In the genomic region with DNA sequence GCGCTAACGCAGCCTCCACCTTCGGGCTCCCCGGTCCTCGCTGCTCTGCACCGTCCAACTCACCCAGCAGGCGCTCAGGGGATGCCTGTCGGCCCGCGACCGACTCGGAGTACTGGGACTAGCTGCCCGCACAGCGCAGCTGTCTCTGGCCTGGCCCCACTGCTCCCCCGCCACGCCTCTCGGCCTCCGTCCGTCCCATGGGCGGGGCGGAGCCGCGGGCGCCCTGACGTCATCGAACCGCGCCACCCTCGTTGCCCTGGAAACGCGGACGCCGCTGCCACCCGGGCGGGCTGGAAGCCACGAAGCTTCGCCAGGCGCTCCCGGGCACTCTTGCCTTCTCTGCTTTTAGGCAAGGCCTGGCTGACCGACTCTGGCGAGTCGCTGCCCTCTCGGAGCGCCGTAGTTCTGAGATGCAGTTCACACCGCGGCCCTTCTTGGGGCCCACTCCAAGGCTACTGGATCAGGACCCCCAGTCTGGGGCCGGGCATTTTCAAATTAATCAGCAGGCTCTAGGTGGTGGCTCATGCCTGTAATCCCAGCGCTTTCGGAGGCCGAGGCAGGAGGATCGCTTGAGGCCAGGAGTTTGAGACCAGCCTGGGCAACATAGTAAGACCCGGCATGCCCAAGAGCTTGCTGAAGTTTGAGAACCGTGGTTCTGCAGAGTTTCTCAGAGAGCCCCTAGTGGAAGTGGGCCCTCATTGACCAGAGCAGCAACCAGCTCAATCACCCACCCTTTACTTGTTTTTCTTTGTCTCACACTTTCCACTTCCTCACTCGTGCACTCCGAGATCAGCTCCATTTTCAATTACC, we compare ENCODE assay signal across 8 cellular contexts. TPM values are rescaled to one million over a fixed set of nuclear protein-coding genes. Genes with fewer than 3 reads are reported as not detected.
A peak's percentile ranks its signal among the peaks of the same experiment; 100 is the strongest.
DNase-seq lines count a peak whose midpoint lies in the region; ATAC-seq and TF ChIP-seq lines count a peak whose summit lies in the region.

No MANE protein-coding gene starts in this region.

- TF ChIP-seq CTCF in right atrium auricular region (IDR thresholded peaks at IDR 0.05) = peak in 1 of 2 donors; percentile 19

- H3K27me3 ChIP-seq in right atrium auricular region (no peaks in the 10 kb centered on the region), rectal smooth muscle tissue (ENCODE audit: control insufficient read depth, insufficient read depth, low read length) (no peaks in the 10 kb centered on the region), aorta (ENCODE audit: control insufficient read depth in 1 of 2, insufficient read depth in 2 of 2, low read length in 1 of 2) (no peaks in the 10 kb centered on the region)

- intact Hi-C loops in aorta (cut with DNase I) = loop anchor here in 1 of 2 donors (1.0 kb wide), 1 partner anchor 12 kb away; a partner anchor contains a TSS

- peak overlapping the region; percentile 93 for H3K4me3 Mint-ChIP-seq in T-helper 1 cell treated with Interleukin-12 subunit alpha and Interleukin-12 subunit beta and Interleukin-4 antibody, amounts not matched to agents 30 μg/mL and 1 μg/mL, for 36 hours

- H3K9me3 ChIP-seq in right atrium auricular region (no peaks in the 10 kb centered on the region), aorta (ENCODE audit: control insufficient read depth, low read length) (no peaks in the 10 kb centered on the region)

- H3K36me3 Mint-ChIP-seq in T-helper 1 cell treated with Interleukin-12 subunit alpha and Interleukin-12 subunit beta and Interleukin-4 antibody, amounts not matched to agents 30 μg/mL and 1 μg/mL, for 36 hours (ENCODE audit: low read depth) = peaks cover 2% of the 10 kb centered on the region

- no peaks in the 10 kb centered on the region for H3K9me3 Mint-ChIP-seq in T-helper 1 cell treated with Interleukin-12 subunit alpha and Interleukin-12 subunit beta and Interleukin-4 antibody, amounts not matched to agents 30 μg/mL and 1 μg/mL, for 36 hours

- H3K36me3 ChIP-seq in right atrium auricular region = no peaks in the 10 kb centered on the region
- H3K36me3 ChIP-seq in rectal smooth muscle tissue (ENCODE audit: control insufficient read depth, insufficient read depth, low read length) = no peaks in the 10 kb centered on the region
- no peaks in the 10 kb centered on the region for H3K36me3 ChIP-seq in aorta (ENCODE audit: control insufficient read depth in 1 of 2, insufficient read depth in 2 of 2, low read length in 1 of 2)

- WGBS in aorta, 2 donors = 1% methylated on average over 52 to 56 of the region's 56 CpGs

- peak overlapping the region; percentile 68 for H3K9ac ChIP-seq in rectal smooth muscle tissue (ENCODE audit: low read length)

- H3K27ac Mint-ChIP-seq in T-helper 1 cell treated with Interleukin-12 subunit alpha and Interleukin-12 subunit beta and Interleukin-4 antibody, amounts not matched to agents 30 μg/mL and 1 μg/mL, for 36 hours = peak overlapping the region; percentile 87

- peak overlapping the region; percentile 85 to 93 for H3K4me3 ChIP-seq in right atrium auricular region
- peak overlapping the region; percentile 84 for H3K4me3 ChIP-seq in rectal smooth muscle tissue (ENCODE audit: low read length)
- peak overlapping the region; percentile 60 to 96 for H3K4me3 ChIP-seq in aorta (ENCODE audit: low read length in 2 of 2)

- peaks cover 0 to 32% of the 10 kb centered on the region in 2 donors for H3K4me1 ChIP-seq in right atrium auricular region
- H3K4me1 ChIP-seq in rectal smooth muscle tissue (ENCODE audit: control insufficient read depth, insufficient read depth, low read length) = peaks cover 8% of the 10 kb centered on the region
- peaks cover 0 to 6% of the 10 kb centered on the region in 2 donors for H3K4me1 ChIP-seq in aorta (ENCODE audit: control insufficient read depth in 1 of 2, insufficient read depth in 2 of 2, low read length in 2 of 2)

- peaks cover 16% of the 10 kb centered on the region for H3K4me1 Mint-ChIP-seq in T-helper 1 cell treated with Interleukin-12 subunit alpha and Interleukin-12 subunit beta and Interleukin-4 antibody, amounts not matched to agents 30 μg/mL and 1 μg/mL, for 36 hours (ENCODE audit: low read depth)

- H3K27ac ChIP-seq in angular gyrus (ENCODE audit: low read depth, low read length) = peak overlapping the region; percentile 22
- peak overlapping the region; percentile 87 to 95 for H3K27ac ChIP-seq in right atrium auricular region
- peak overlapping the region; percentile 87 for H3K27ac ChIP-seq in rectal smooth muscle tissue (ENCODE audit: low read depth, low read length)
- peak overlapping the region; percentile 62 to 72 for H3K27ac ChIP-seq in aorta (ENCODE audit: low read depth in 1 of 2, low read length in 2 of 2)

- DNase-seq in NCI-H1694 (lab: John Stamatoyannopoulos, UW) (peak; percentile 58), right atrium auricular region (ENCODE audit: low spot score) (peak; percentile 87), aorta (peak; percentile 90 to 97)

- ATAC-seq in GM18502 (IDR thresholded peaks at IDR 0.05; ENCODE audit: poor library complexity, unreplicated experiment) (peak; percentile 92), HG02884 (IDR thresholded peaks at IDR 0.05; ENCODE audit: unreplicated experiment) (peak; percentile 92), aorta (ENCODE audit: low FRiP score) (peak; percentile 99)

- no peaks in the 10 kb centered on the region for H3K27me3 Mint-ChIP-seq in T-helper 1 cell treated with Interleukin-12 subunit alpha and Interleukin-12 subunit beta and Interleukin-4 antibody, amounts not matched to agents 30 μg/mL and 1 μg/mL, for 36 hours (ENCODE audit: low read depth)

RNA-seq across cellular contexts. Expression of a gene that starts 12.0 kb away (rescaled TPM):
- total RNA-seq in right atrium auricular region = 10 to 100 TPM; 66.9 to 68.8 TPM
- 10 to 100 TPM; 37.6 to 43.7 TPM for total RNA-seq in aorta
- polyA plus RNA-seq in aorta = 10 to 100 TPM; 26.3 to 33.6 TPM

RNA-seq across cellular contexts. Expression of a gene that starts 12.1 kb away (rescaled TPM):
- total RNA-seq in right atrium auricular region = 10 to 100 TPM; 10.5 to 11.4 TPM
- 10 to 100 TPM; 18.1 to 23.1 TPM for total RNA-seq in aorta
- 10 to 100 TPM in 1 of 2 donors, 1 to 10 TPM in 1; 6.1 to 10.3 TPM for polyA plus RNA-seq in aorta

Comparison
In these comparisons a context has a peak if more than half of its experiments do, and no peak if none do; other contexts are left out.
1. Peak in every context shown above with its lines: DNase-seq, ATAC-seq, H3K4me3 ChIP-seq and H3K27ac ChIP-seq.
2. H3K27ac ChIP-seq: peak in every context shown above with its lines; median percentile 91 in right atrium auricular region; 87 in rectal smooth muscle tissue; 67 in aorta; 22 in angular gyrus.